9 cellular contexts compared by ENCODE assay signal in genomic region chr17:7479139-7479388, GRCh38. TPM values are rescaled to one million over a fixed set of nuclear protein-coding genes. Genes with fewer than 3 reads are reported as not detected.
A peak's percentile ranks its signal among the peaks of the same experiment; 100 is the strongest.
DNase-seq lines count a peak whose midpoint lies in the region; ATAC-seq and TF ChIP-seq lines count a peak whose summit lies in the region.
"Had no signal": no experiment of that assay in that cellular context is flagged by ENCODE, and none has a peak within 500 bp of the region (broad histone marks: within the 10 kb centered on the region; RNA-seq: fewer than 3 reads in every experiment).

No MANE protein-coding gene starts in this region.

- peak overlapping the region; percentile 99 for H3K27ac Mint-ChIP-seq in chondrocyte (ENCODE audit: unreplicated experiment)

- H3K27ac ChIP-seq in A673 (ENCODE audit: low read depth, low read length, poor library complexity, severe bottlenecking) (peak overlapping the region; percentile 97), muscle layer of duodenum (ENCODE audit: low read length) (peak overlapping the region; percentile 78)

- H3K36me3 Mint-ChIP-seq in chondrocyte (ENCODE audit: low read depth) = no peaks in the 10 kb centered on the region

- H3K4me1 ChIP-seq in A673 (ENCODE audit: insufficient read depth, low read length, poor library complexity, severe bottlenecking) (peaks cover 37% of the 10 kb centered on the region), muscle layer of duodenum (ENCODE audit: control insufficient read depth in 1 of 2, insufficient read depth in 2 of 2, low read length in 2 of 2) (peaks cover 29 to 43% of the 10 kb centered on the region in 2 donors)

- H3K27me3 ChIP-seq in A673 (replicated peaks; ENCODE audit: insufficient read depth, low read depth, low read length, poor library complexity) = no peaks in the 10 kb centered on the region
- no peaks in the 10 kb centered on the region for H3K27me3 ChIP-seq in muscle layer of duodenum (ENCODE audit: low read depth, low read length)

- H3K9me3 ChIP-seq in A673 (ENCODE audit: low read depth, low read length, poor library complexity, severe bottlenecking) = no peaks in the 10 kb centered on the region
- H3K9me3 ChIP-seq in muscle layer of duodenum (ENCODE audit: control insufficient read depth in 1 of 2, low read length in 2 of 2) = no peaks in the 10 kb centered on the region

- ATAC-seq in HG03280 (IDR thresholded peaks at IDR 0.05; ENCODE audit: unreplicated experiment) = no peak

- BruUV-seq in A673 (replicated peaks; lab: Mats Ljungman, UMichigan) = no TSS peak

- no peak for DNase-seq in A673 (ENCODE audit: low spot score)
- no peak for DNase-seq in chondrocyte (ENCODE audit: low spot score)
- no peak for DNase-seq in GM19240 (ENCODE audit: insufficient read length, low spot score)
- DNase-seq in NCI-H345 (lab: John Stamatoyannopoulos, UW) = no peak
- DNase-seq in SHP77 (lab: John Stamatoyannopoulos, UW) = no peak

- H3K36me3 ChIP-seq in A673 (ENCODE audit: insufficient read depth, low read length, poor library complexity, severe bottlenecking) = no peaks in the 10 kb centered on the region
- peaks cover 0 to 14% of the 10 kb centered on the region in 2 donors for H3K36me3 ChIP-seq in muscle layer of duodenum (ENCODE audit: control insufficient read depth in 1 of 2, insufficient read depth in 2 of 2, low read length in 2 of 2)

- peak overlapping the region; percentile 90 for H3K4me3 Mint-ChIP-seq in chondrocyte (ENCODE audit: unreplicated experiment)

- no peak for TF ChIP-seq RAD21 in Ishikawa (IDR thresholded peaks at IDR 0.05; ENCODE audit: low read depth)

- TF ChIP-seq EP300 in Ishikawa (IDR thresholded peaks at IDR 0.05; ENCODE audit: borderline replicate concordance) = no peak

- H3K4me3 ChIP-seq in A673 (ENCODE audit: low read depth, low read length, poor library complexity, severe bottlenecking) = peak overlapping the region; percentile 98
- peak overlapping the region; percentile 75 to 81 for H3K4me3 ChIP-seq in muscle layer of duodenum (ENCODE audit: low read depth in 1 of 2, low read length in 2 of 2)

- TF ChIP-seq CTCF in A673 (conservative IDR thresholded peaks at IDR 0.05; ENCODE audit: low read depth, low read length) (no peak), chondrocyte (IDR thresholded peaks at IDR 0.05) (no peak)

- H3K4me1 Mint-ChIP-seq in chondrocyte (ENCODE audit: low read depth) = peaks cover 59% of the 10 kb centered on the region

- CTCF ChIA-PET in A673 (lab: Charles Lee) = no interaction called here

- POLR2A ChIA-PET in A673 (lab: Charles Lee; ENCODE audit: low non-redundant PET) = no interaction called here

- intact Hi-C loops in A673 (cut with micrococcal nuclease; ENCODE audit: unreplicated experiment) = no loop called here

- no peaks in the 10 kb centered on the region for H3K27me3 Mint-ChIP-seq in chondrocyte (ENCODE audit: low read depth)

- no peaks in the 10 kb centered on the region for H3K9me3 Mint-ChIP-seq in chondrocyte (ENCODE audit: low read depth)

TF ChIP-seq in Ishikawa, 13 proteins besides CTCF, POLR2A, EP300 and RAD21:
- TF ChIP-seq TAF1 (IDR thresholded peaks at IDR 0.05; ENCODE audit: low read depth) (0 out of 2 replicates have a peak, but pooled peaks have one; percentile 12), YY1 (IDR thresholded peaks at IDR 0.05; ENCODE audit: low read depth) (peak; percentile 6; the same call in 1 of the 2 replicates), ZBTB7A (IDR thresholded peaks at IDR 0.05; ENCODE audit: low read depth) (peak; percentile 52; the same call in 1 of the 2 replicates), REST (IDR thresholded peaks at IDR 0.05; ENCODE audit: low read depth) (no peak)

RNA-seq across cellular contexts. Expression of gene ZBTB4, which starts 0.4 kb away (rescaled TPM):
- 17.7 and 21.0 TPM in 2 replicates for total RNA-seq in A673 (2021)
- total RNA-seq in chondrocyte = 50.9 to 51.9 TPM (median 51.0 TPM) in 3 replicates

RNA-seq across cellular contexts. Expression of gene SLC35G6, which starts 2.2 kb away (rescaled TPM):
- total RNA-seq in A673 (2021) = not detected in 2 replicates
- total RNA-seq in chondrocyte = not detected in 3 replicates
- total RNA-seq: renal cortical epithelial cell had no signal

RNA-seq across cellular contexts. Expression of gene POLR2A, which starts 5.1 kb away (rescaled TPM):
- total RNA-seq in A673 (2021) (330 and 341 TPM in 2 replicates), chondrocyte (113 to 121 TPM (median 115 TPM) in 3 replicates)

RNA-seq across cellular contexts. Expression of gene CHRNB1, which starts 34.2 kb away (rescaled TPM):
- total RNA-seq in A673 (2021) = 5.2 and 8.6 TPM in 2 replicates
- total RNA-seq in chondrocyte = 12.2 to 14.0 TPM (median 12.6 TPM) in 3 replicates

RNA-seq across cellular contexts. Expression of gene FGF11, which starts 39.8 kb away (rescaled TPM):
- 18.2 and 24.6 TPM in 2 replicates for total RNA-seq in A673 (2021)
- total RNA-seq in chondrocyte = 5.0 to 6.0 TPM (median 5.1 TPM) in 3 replicates
